8 cellular contexts compared by ENCODE assay signal in genomic region chr10:106370751-106371150, GRCh38.
"Had no signal": no experiment of that assay in that cellular context is flagged by ENCODE, and none has a peak within 500 bp of the region (broad histone marks: within the 10 kb centered on the region; RNA-seq: fewer than 3 reads in every experiment).

No MANE protein-coding gene starts in this region.

- H3K9me3 ChIP-seq: HAP-1 had no signal

- H2AFZ ChIP-seq: GM23338 had no signal

- H3K27ac ChIP-seq: HL-60 had no signal

- H3K9me3 Mint-ChIP-seq: GM23338 had no signal

- H3K4me3 Mint-ChIP-seq: GM23338 had no signal

- H3K27ac Mint-ChIP-seq: GM23338 had no signal

- DNase-seq: H7, IMR-90, KG1 had no signal

- ATAC-seq: GM23338, HCT116, K562 had no signal

- FAIRE-seq: K562 had no signal

- H3K4me2 ChIP-seq: GM23338 had no signal

- H3K4me3 ChIP-seq: GM23338, HAP-1, K562 had no signal

- H3K4me1 ChIP-seq: HAP-1 had no signal

- H3K36me3 ChIP-seq: HAP-1 had no signal
